15 cellular contexts compared by ENCODE assay signal in genomic region chr6:49110876-49111275, GRCh38.
"Had no signal": no experiment of that assay in that cellular context is flagged by ENCODE, and none has a peak within 500 bp of the region (broad histone marks: within the 10 kb centered on the region; RNA-seq: fewer than 3 reads in every experiment).

No MANE protein-coding gene starts in this region.

- DNase-seq: dermis blood vessel endothelial cell; dorsolateral prefrontal cortex; effector CD4-positive, alpha-beta T cell; effector memory CD4-positive, alpha-beta T cell; foreskin keratinocyte; glutamatergic neuron; head of caudate nucleus; heart right ventricle; hippocampal formation; left cardiac atrium; left lung; left ventricle myocardium superior; lower lobe of right lung; mesenchymal stem cell; mucosa of descending colon had no signal

- ATAC-seq: foreskin keratinocyte, heart right ventricle, left cardiac atrium, left lung, left ventricle myocardium superior, lower lobe of right lung, mucosa of descending colon had no signal
